Comparison of ENCODE assay signal across 29 cellular contexts in genomic region chr9:3482578-3482977, GRCh38.
"Had no signal": no experiment of that assay in that cellular context is flagged by ENCODE, and none has a peak within 500 bp of the region (broad histone marks: within the 10 kb centered on the region; RNA-seq: fewer than 3 reads in every experiment).

No MANE protein-coding gene starts in this region.

- H3K27ac ChIP-seq: esophagus squamous epithelium, heart right ventricle, left lung, neural progenitor cell, parathyroid adenoma, right lobe of liver, thoracic aorta, tibial nerve, upper lobe of right lung, vagina had no signal

- H3K27me3 Mint-ChIP-seq: dendritic cell treated with granulocyte-macrophage colony-stimulating factor and Interleukin-4, amounts not matched to agents 40 ng/mL and 50 ng/mL, for 4 days; naive B cell; progenitor cell of endocrine pancreas; stimulated activated naive B cell treated with anti-CD40 and anti-IgM and Interleukin-4, amounts not matched to agents 10 μg/mL and 1 μg/mL and 100 μg/mL, for 72 hours; stimulated activated naive CD8-positive, alpha-beta T cell treated with anti-CD3 and anti-CD28 coated beads, Interleukin-15, Interleukin-2, amounts not matched to agents 100 ng/mL and 50 ng/mL, for 24 hours had no signal

- H3K79me2 ChIP-seq: parathyroid adenoma had no signal

- H3K4me3 Mint-ChIP-seq: dendritic cell treated with granulocyte-macrophage colony-stimulating factor and Interleukin-4, amounts not matched to agents 40 ng/mL and 50 ng/mL, for 4 days; mesothelial cell of epicardium; naive B cell; nephron; neural progenitor cell; stimulated activated naive B cell treated with anti-CD40 and anti-IgM and Interleukin-4, amounts not matched to agents 10 μg/mL and 1 μg/mL and 100 μg/mL, for 72 hours; stimulated activated naive CD8-positive, alpha-beta T cell treated with anti-CD3 and anti-CD28 coated beads, Interleukin-15, Interleukin-2, amounts not matched to agents 100 ng/mL and 50 ng/mL, for 24 hours had no signal

- ATAC-seq: heart right ventricle; left cardiac atrium; left lung; mucosa of descending colon; right lobe of liver; stimulated activated naive B cell treated with anti-CD40 and anti-IgM and Interleukin-4, amounts not matched to agents 10 μg/mL and 1 μg/mL and 100 μg/mL, for 72 hours; upper lobe of right lung had no signal

- H3K9ac ChIP-seq: neural progenitor cell, parathyroid adenoma had no signal

- FAIRE-seq: endometrium, small intestine had no signal

- H3K9me3 ChIP-seq: esophagus squamous epithelium, mucosa of descending colon, right lobe of liver, thoracic aorta, upper lobe of right lung, vagina had no signal

- H3K4me1 Mint-ChIP-seq: nephron had no signal

- H3K4me3 ChIP-seq: esophagus squamous epithelium, heart right ventricle, left lung, mucosa of descending colon, neural progenitor cell, right lobe of liver, thoracic aorta, tibial nerve, upper lobe of right lung, vagina had no signal

- H3K4me1 ChIP-seq: parathyroid adenoma, right lobe of liver, tibial nerve, vagina had no signal

- H3K36me3 ChIP-seq: left lung, right lobe of liver, thoracic aorta had no signal

- H3K4me2 ChIP-seq: neural progenitor cell had no signal

- H3K27me3 ChIP-seq: esophagus squamous epithelium, heart right ventricle, left lung, neural progenitor cell, right lobe of liver, tibial nerve, upper lobe of right lung, vagina had no signal

- DNase-seq: effector CD8-positive, alpha-beta T cell; erythroblast; esophagus squamous epithelium; foreskin melanocyte; glutamatergic neuron; heart right ventricle; hippocampal formation; left cardiac atrium; left lung; mesenchymal stem cell; mucosa of descending colon; naive B cell; right lobe of liver; small intestine; stimulated activated CD4-positive, alpha-beta T cell treated with anti-CD3 and anti-CD28 coated beads, Interleukin-15, amount 100 ng/mL, for 24 hours; stimulated activated CD4-positive, alpha-beta T cell treated with anti-CD3 and anti-CD28 coated beads, Interleukin-2, amount 100 ng/mL, for 48 hours; stimulated activated naive B cell treated with anti-CD40 and anti-IgM and Interleukin-4, amounts not matched to agents 10 μg/mL and 1 μg/mL and 100 μg/mL, for 72 hours; upper lobe of right lung had no signal

- H2AFZ ChIP-seq: neural progenitor cell, parathyroid adenoma had no signal

- H3K27ac Mint-ChIP-seq: dendritic cell treated with granulocyte-macrophage colony-stimulating factor and Interleukin-4, amounts not matched to agents 40 ng/mL and 50 ng/mL, for 4 days; mesothelial cell of epicardium; nephron; neural progenitor cell; progenitor cell of endocrine pancreas; stimulated activated naive B cell treated with anti-CD40 and anti-IgM and Interleukin-4, amounts not matched to agents 10 μg/mL and 1 μg/mL and 100 μg/mL, for 72 hours; stimulated activated naive CD8-positive, alpha-beta T cell treated with anti-CD3 and anti-CD28 coated beads, Interleukin-15, Interleukin-2, amounts not matched to agents 100 ng/mL and 50 ng/mL, for 24 hours had no signal

- H3K9me3 Mint-ChIP-seq: stimulated activated naive B cell treated with anti-CD40 and anti-IgM and Interleukin-4, amounts not matched to agents 10 μg/mL and 1 μg/mL and 100 μg/mL, for 72 hours; stimulated activated naive CD8-positive, alpha-beta T cell treated with anti-CD3 and anti-CD28 coated beads, Interleukin-15, Interleukin-2, amounts not matched to agents 100 ng/mL and 50 ng/mL, for 24 hours had no signal
